ENCODE assay signal across 1 cellular context in genomic region chr10:79379512-79380124, GRCh38.
A peak's percentile ranks its signal among the peaks of the same experiment; 100 is the strongest.
TF ChIP-seq lines count a peak whose summit lies in the region.

No MANE protein-coding gene starts in this region.

TF ChIP-seq in HepG2, 621 proteins besides CTCF, POLR2A, EP300 and RAD21 (continued from another document):
- peak; percentile 59 for TF ChIP-seq HNRNPLL (IDR thresholded peaks at IDR 0.05; ENCODE audit: low read depth, low read length, poor library complexity, severe bottlenecking)
- TF ChIP-seq SKIL (CRISPR knock-in tag; IDR thresholded peaks at IDR 0.05; ENCODE audit: borderline replicate concordance): no peak
- no peak for TF ChIP-seq ZNF724P (CRISPR knock-in tag; IDR thresholded peaks at IDR 0.05; ENCODE audit: borderline replicate concordance)
- TF ChIP-seq RCOR2 (CRISPR knock-in tag; IDR thresholded peaks at IDR 0.05): no peak
- no peak; the same call in 1 of the 2 replicates for TF ChIP-seq HBP1 (CRISPR knock-in tag; IDR thresholded peaks at IDR 0.05; ENCODE audit: low read depth)
- no peak for TF ChIP-seq NR1H2 (CRISPR knock-in tag; IDR thresholded peaks at IDR 0.05; ENCODE audit: borderline replicate concordance, low read depth)
- no peak for TF ChIP-seq SUZ12 (IDR thresholded peaks at IDR 0.05; ENCODE audit: low read depth, low read length)
- no peak for TF ChIP-seq FOXK2 (IDR thresholded peaks at IDR 0.05)
- TF ChIP-seq SIX4 (CRISPR knock-in tag; IDR thresholded peaks at IDR 0.05): no peak
- TF ChIP-seq ZNF17 (CRISPR knock-in tag; IDR thresholded peaks at IDR 0.05): no peak
- TF ChIP-seq MEIS2 (CRISPR knock-in tag; IDR thresholded peaks at IDR 0.05): 0 out of 2 replicates have a peak, but pooled peaks have one; percentile 8
- TF ChIP-seq ZFP62 (CRISPR knock-in tag; IDR thresholded peaks at IDR 0.05): no peak
- TF ChIP-seq RBFOX2 (IDR thresholded peaks at IDR 0.05; ENCODE audit: low read depth, low read length): peak; percentile 71
- no peak; the same call in 1 of the 2 replicates for TF ChIP-seq PAX8 (CRISPR knock-in tag; IDR thresholded peaks at IDR 0.05; ENCODE audit: borderline replicate concordance)
- TF ChIP-seq ZBTB7B (CRISPR knock-in tag; IDR thresholded peaks at IDR 0.05): peak; percentile 56; the same call in 1 of the 2 replicates
- peak; percentile 45 for TF ChIP-seq TEAD3 (CRISPR knock-in tag; optimal IDR thresholded peaks at IDR 0.05; ENCODE audit: borderline replicate concordance)
- TF ChIP-seq ZFP90 (CRISPR knock-in tag; IDR thresholded peaks at IDR 0.05; ENCODE audit: borderline replicate concordance): 0 out of 2 replicates have a peak, but pooled peaks have one; percentile 35
- no peak for TF ChIP-seq ZUFSP (CRISPR knock-in tag; IDR thresholded peaks at IDR 0.05; ENCODE audit: borderline replicate concordance)
- no peak for TF ChIP-seq REST (IDR thresholded peaks at IDR 0.05; ENCODE audit: borderline replicate concordance in 1 of 2, low read depth in 1 of 2, low read length in 2 of 2)
- TF ChIP-seq ZNF343 (CRISPR knock-in tag; IDR thresholded peaks at IDR 0.05): 0 out of 2 replicates have a peak, but pooled peaks have one; percentile 68
- TF ChIP-seq NFKB2 (CRISPR knock-in tag; IDR thresholded peaks at IDR 0.05; ENCODE audit: borderline replicate concordance): peak; percentile 54; the same call in 1 of the 2 replicates
- TF ChIP-seq ATF7-NPFF (CRISPR knock-in tag; IDR thresholded peaks at IDR 0.05; ENCODE audit: low read depth): 0 out of 2 replicates have a peak, but pooled peaks have one; percentile 7
- no peak for TF ChIP-seq ZNF256 (CRISPR knock-in tag; conservative IDR thresholded peaks at IDR 0.05)
- peak; percentile 30; the same call in 1 of the 2 replicates for TF ChIP-seq POLR2G (IDR thresholded peaks at IDR 0.05; ENCODE audit: low read depth, low read length)
